Comparison of ENCODE assay signal across 1 cellular context in genomic region chr5:131389096-131389868, GRCh38.
TF ChIP-seq lines count a peak whose summit lies in the region.

No MANE protein-coding gene starts in this region.

TF ChIP-seq in WTC11, 78 proteins besides CTCF, POLR2A, EP300 and RAD21 (continued from another document):
- TF ChIP-seq ZNF512 (CRISPR knock-in tag; IDR thresholded peaks at IDR 0.05; ENCODE audit: borderline replicate concordance) (no peak), EMX1 (CRISPR knock-in tag; IDR thresholded peaks at IDR 0.05) (no peak), ZNF396 (CRISPR knock-in tag; IDR thresholded peaks at IDR 0.05; ENCODE audit: borderline replicate concordance) (no peak), ZNF416 (CRISPR knock-in tag; IDR thresholded peaks at IDR 0.05) (no peak), MLX (CRISPR knock-in tag; IDR thresholded peaks at IDR 0.05) (no peak), ELF4 (CRISPR knock-in tag; IDR thresholded peaks at IDR 0.05; ENCODE audit: low read depth) (no peak), GTF2I (CRISPR knock-in tag; conservative IDR thresholded peaks at IDR 0.05) (no peak), TEAD1 (CRISPR knock-in tag; IDR thresholded peaks at IDR 0.05) (no peak), USF1 (CRISPR knock-in tag; IDR thresholded peaks at IDR 0.05) (no peak), E2F1 (CRISPR knock-in tag; IDR thresholded peaks at IDR 0.05) (no peak), PRRX2 (CRISPR knock-in tag; IDR thresholded peaks at IDR 0.05) (no peak)
